9 cellular contexts compared by ENCODE assay signal in the genomic region with DNA sequence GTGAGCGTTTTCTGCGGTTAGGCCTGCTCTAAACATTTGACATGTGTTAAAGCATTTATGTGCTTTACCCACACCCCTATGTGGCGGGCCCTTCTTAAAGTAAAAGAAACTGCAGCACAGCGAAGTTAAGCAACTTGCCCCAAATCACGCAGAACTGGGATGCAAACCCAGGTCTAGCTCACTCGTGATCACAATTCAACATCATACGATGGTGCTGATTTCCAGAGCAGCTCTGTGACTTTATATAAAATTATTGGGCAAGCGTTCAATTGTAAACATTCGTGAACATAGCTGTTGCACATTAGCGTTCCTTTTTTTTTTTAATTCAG. TPM values are rescaled to one million over a fixed set of nuclear protein-coding genes. Genes with fewer than 3 reads are reported as not detected.
DNase-seq lines count a peak whose midpoint lies in the region; ATAC-seq and TF ChIP-seq lines count a peak whose summit lies in the region.
"Had no signal": no experiment of that assay in that cellular context is flagged by ENCODE, and none has a peak within 500 bp of the region (broad histone marks: within the 10 kb centered on the region; RNA-seq: fewer than 3 reads in every experiment).

No MANE protein-coding gene starts in this region.

- ATAC-seq in activated CD8-positive, alpha-beta T cell treated with anti-CD3 and anti-CD28 coated beads for 36 hours: no peak
- peak; percentile 19 for ATAC-seq in left ventricle myocardium superior
- ATAC-seq in GM18511 (IDR thresholded peaks at IDR 0.05; ENCODE audit: unreplicated experiment): no peak
- no peak for ATAC-seq in GM18858 (IDR thresholded peaks at IDR 0.05; ENCODE audit: unreplicated experiment)

- DNase-seq in H7: no peak
- DNase-seq in activated CD8-positive, alpha-beta T cell treated with anti-CD3 and anti-CD28 coated beads for 36 hours: no peak
- no peak for DNase-seq in left ventricle myocardium superior
- DNase-seq in GM13976 (ENCODE audit: low spot score): no peak
- DNase-seq in head of caudate nucleus: no peak

- H3K27me3 ChIP-seq in H7 (ENCODE audit: control insufficient read depth, insufficient read depth, low read length): no peaks in the 10 kb centered on the region

- peak overlapping the region; percentile 90 for H3K27ac Mint-ChIP-seq in activated CD8-positive, alpha-beta T cell treated with anti-CD3 and anti-CD28 coated beads for 36 hours

- H3K36me3 Mint-ChIP-seq in activated CD8-positive, alpha-beta T cell treated with anti-CD3 and anti-CD28 coated beads for 36 hours (ENCODE audit: low read depth): no peaks in the 10 kb centered on the region

- H3K9me3 Mint-ChIP-seq in activated CD8-positive, alpha-beta T cell treated with anti-CD3 and anti-CD28 coated beads for 36 hours: no peaks in the 10 kb centered on the region

- POLR2A ChIA-PET in activated CD8-positive, alpha-beta T cell treated with anti-CD3 and anti-CD28 coated beads for 36 hours (lab: Charles Lee): interaction anchor here (0.6 to 2.0 kb wide), 8 partner anchors 13 to 232 kb away, joined by 3 to 6 read pairs (median 3); a partner anchor contains a TSS

- intact Hi-C loops in activated CD8-positive, alpha-beta T cell treated with anti-CD3 and anti-CD28 coated beads for 36 hours (cut with micrococcal nuclease): loop anchor here (2.0 to 5.0 kb wide), 2 partner anchors 114 to 175 kb away; a partner anchor contains a TSS
- intact Hi-C loops in left ventricle myocardium superior (cut with micrococcal nuclease) (loop anchor here (5.0 to 10.0 kb wide), 3 partner anchors 85 to 688 kb away; a partner anchor contains a TSS), head of caudate nucleus (cut with DNase I) (loop anchor here (10.0 kb wide), 1 partner anchor 92 kb away; a partner anchor contains a TSS)

- H3K27me3 Mint-ChIP-seq in activated CD8-positive, alpha-beta T cell treated with anti-CD3 and anti-CD28 coated beads for 36 hours: no peaks in the 10 kb centered on the region

- in situ Hi-C loops in GM13976 (cut with MboI; ENCODE audit: low sequenced_read_pairs, unreplicated experiment): no loop called here

- H3K36me3 ChIP-seq in H7 (replicated peaks; ENCODE audit: control insufficient read depth, insufficient read depth, low read length): no peaks in the 10 kb centered on the region

- peak overlapping the region; percentile 50 for H3K4me3 ChIP-seq in H7 (ENCODE audit: insufficient read depth, low read depth, low read length)
- H3K4me3 ChIP-seq in skin epidermis: peak overlapping the region; percentile 37 to 71 (median 56)

- TF ChIP-seq CTCF in activated CD8-positive, alpha-beta T cell treated with anti-CD3 and anti-CD28 coated beads for 36 hours (IDR thresholded peaks at IDR 0.05): no peak
- no peak for TF ChIP-seq CTCF in GM13976 (IDR thresholded peaks at IDR 0.05; ENCODE audit: borderline replicate concordance, control extremely low read depth, extremely low read depth, insufficient read depth, missing control alignments)

- H3K4me3 Mint-ChIP-seq in activated CD8-positive, alpha-beta T cell treated with anti-CD3 and anti-CD28 coated beads for 36 hours: peak overlapping the region; percentile 81

- H3K27ac ChIP-seq in skin epidermis: peak overlapping the region; percentile 40 to 92 (median 88)

- CTCF ChIA-PET in activated CD8-positive, alpha-beta T cell treated with anti-CD3 and anti-CD28 coated beads for 36 hours (lab: Charles Lee): interaction anchor here (0.7 to 9.2 kb wide), 11 partner anchors 15 to 362 kb away, joined by 3 to 88 read pairs (median 3); a partner anchor contains a TSS

- H3K4me1 Mint-ChIP-seq in activated CD8-positive, alpha-beta T cell treated with anti-CD3 and anti-CD28 coated beads for 36 hours (ENCODE audit: low read depth): peaks cover 36% of the 10 kb centered on the region

RNA-seq across cellular contexts. Expression of a gene that starts 0.7 kb away (rescaled TPM):
- total RNA-seq in H7 (2014; rRNA removed; shearing (Covaris generic)): 3.3 and 4.2 TPM in 2 replicates
- total RNA-seq in activated CD8-positive, alpha-beta T cell treated with anti-CD3 and anti-CD28 coated beads for 36 hours: 1 to 10 TPM; 9.2 to 9.8 TPM
- 6.0 TPM for total RNA-seq in left ventricle myocardium superior

RNA-seq across cellular contexts. Expression of a gene that starts 27.4 kb away (rescaled TPM):
- total RNA-seq in H7 (2014; rRNA removed; shearing (Covaris generic)): 0.15 TPM in 1 of 2 replicates, not detected in the other
- total RNA-seq in activated CD8-positive, alpha-beta T cell treated with anti-CD3 and anti-CD28 coated beads for 36 hours: under 1 TPM; 0.45 to 0.76 TPM
- total RNA-seq in left ventricle myocardium superior: not detected
- total RNA-seq: RPMI7951 had no signal

RNA-seq across cellular contexts. Expression of a gene that starts 35.5 kb away (rescaled TPM):
- not detected in 2 replicates for total RNA-seq in H7 (2014; rRNA removed; shearing (Covaris generic))
- total RNA-seq in activated CD8-positive, alpha-beta T cell treated with anti-CD3 and anti-CD28 coated beads for 36 hours: not detected
- not detected for total RNA-seq in left ventricle myocardium superior
